Comparison of ENCODE assay signal across 19 cellular contexts in genomic region chr4:6392407-6392806, GRCh38.
"Had no signal": no experiment of that assay in that cellular context is flagged by ENCODE, and none has a peak within 500 bp of the region (broad histone marks: within the 10 kb centered on the region; RNA-seq: fewer than 3 reads in every experiment).

No MANE protein-coding gene starts in this region.

- H3K9me3 ChIP-seq: SJCRH30 had no signal

- FAIRE-seq: HepG2 had no signal

- H3K27ac ChIP-seq: KMS-11, SJCRH30 had no signal

- ATAC-seq: HepG2, SK-N-SH treated with all-trans-retinoic acid at 6 μM for 48 hours had no signal

- H3K4me3 ChIP-seq: SJCRH30 had no signal

- H3K4me2 ChIP-seq: KMS-11 had no signal

- DNase-seq: IMR-90, Kasumi-1, MM.1S, NCI-H1092 treated with DMSO at 0.1 percent for 48 hours, NCI-H1436, NCI-H187, NCI-H2029, NCI-H2081 treated with DMSO at 0.1 percent for 48 hours, NCI-H2171, NCI-H446, NCI-H510A, NCI-H524 treated with DMSO at 0.1 percent for 48 hours, NCI-H69, NCI-H774, SHP77 treated with DMSO at 0.1 percent for 48 hours, SJCRH30 had no signal

- H3K9ac ChIP-seq: KMS-11 had no signal

- H3K4me1 ChIP-seq: SJCRH30 had no signal

- H3K36me3 ChIP-seq: SJCRH30 had no signal
